Comparison of ENCODE assay signal across 1 cellular context in the genomic region with DNA sequence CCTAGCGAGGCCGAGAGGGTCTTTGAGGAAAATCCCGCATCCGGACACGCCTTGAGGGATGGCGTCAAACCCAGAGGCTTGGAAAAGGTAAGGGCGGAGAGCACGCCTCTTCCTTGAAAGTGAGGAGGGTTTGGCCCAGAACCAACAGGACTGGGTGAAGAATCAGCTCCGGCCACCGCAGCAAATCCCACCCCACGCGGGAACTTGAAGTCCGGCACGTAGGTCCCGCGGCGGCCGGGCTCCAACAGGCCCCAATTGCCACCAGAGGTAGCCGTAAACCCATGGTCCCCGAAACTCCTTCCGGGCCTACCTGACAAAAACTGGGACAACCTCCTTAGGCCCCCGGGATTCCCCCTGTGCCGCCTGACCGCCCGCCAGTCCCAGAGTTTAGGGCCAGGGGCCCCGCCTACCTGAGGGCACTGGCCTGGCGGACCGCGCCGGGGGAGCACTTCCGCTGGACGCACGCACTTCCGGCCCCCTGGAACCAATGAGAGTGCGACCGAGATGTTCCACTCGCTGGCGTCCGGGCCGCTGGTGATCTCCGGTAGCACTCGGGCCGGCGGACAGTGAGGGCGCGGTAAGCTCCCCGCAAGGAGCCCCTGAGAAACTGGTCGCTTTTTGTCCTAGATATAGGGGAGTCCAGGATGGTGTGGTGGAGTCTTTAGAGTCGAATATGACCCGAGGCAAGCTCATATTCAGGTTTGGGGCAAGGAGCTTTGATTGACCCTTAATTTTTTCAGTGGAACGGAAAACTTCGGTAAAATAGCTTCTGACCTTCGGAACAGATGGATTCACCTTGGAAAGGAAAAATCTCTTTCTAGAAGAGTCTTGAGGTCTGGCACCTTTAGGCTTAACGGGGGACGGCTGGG.
TF ChIP-seq lines count a peak whose summit lies in the region.

Gene LZIC (minus strand): TSS at position 453 of the 869 bp plus-strand sequence. CDS start 6,772 bp downstream, outside the sequence.
Gene NMNAT1 (plus strand): TSS at position 537 of the 869 bp plus-strand sequence. CDS start 28,599 bp downstream, outside the sequence.

TF ChIP-seq in IMR-90, 13 proteins besides CTCF, POLR2A, EP300 and RAD21:
- TF ChIP-seq BHLHE40 (IDR thresholded peaks at IDR 0.05; ENCODE audit: low read depth, low read length), result no peak
- TF ChIP-seq RFX5 (IDR thresholded peaks at IDR 0.05; ENCODE audit: low read depth, low read length), result no peak
- peak; percentile 17; the same call in 1 of the 2 replicates for TF ChIP-seq SMC3 (IDR thresholded peaks at IDR 0.05; ENCODE audit: low read depth, low read length)
- TF ChIP-seq FOS (IDR thresholded peaks at IDR 0.05; ENCODE audit: low read depth, low read length), result no peak
- TF ChIP-seq ELK1 (IDR thresholded peaks at IDR 0.05; ENCODE audit: borderline replicate concordance, low read depth, low read length), result no peak
- peak; percentile 54; the same call in 1 of the 2 replicates for TF ChIP-seq MXI1 (IDR thresholded peaks at IDR 0.05; ENCODE audit: borderline replicate concordance, low read depth, low read length)
- peak; percentile 9; the same call in 1 of the 2 replicates for TF ChIP-seq NFE2L2 (IDR thresholded peaks at IDR 0.05; ENCODE audit: low read depth, low read length)
- TF ChIP-seq MAZ (IDR thresholded peaks at IDR 0.05; ENCODE audit: borderline replicate concordance, low read depth, low read length), result peak; percentile 87
- TF ChIP-seq CHD1 (IDR thresholded peaks at IDR 0.05; ENCODE audit: low read depth, low read length), result 0 out of 2 replicates have a peak, but pooled peaks have one; percentile 4
TF ChIP-seq in IMR-90: peak in this region for 5.
